Comparison of ENCODE assay signal across 1 cellular context in the genomic region with DNA sequence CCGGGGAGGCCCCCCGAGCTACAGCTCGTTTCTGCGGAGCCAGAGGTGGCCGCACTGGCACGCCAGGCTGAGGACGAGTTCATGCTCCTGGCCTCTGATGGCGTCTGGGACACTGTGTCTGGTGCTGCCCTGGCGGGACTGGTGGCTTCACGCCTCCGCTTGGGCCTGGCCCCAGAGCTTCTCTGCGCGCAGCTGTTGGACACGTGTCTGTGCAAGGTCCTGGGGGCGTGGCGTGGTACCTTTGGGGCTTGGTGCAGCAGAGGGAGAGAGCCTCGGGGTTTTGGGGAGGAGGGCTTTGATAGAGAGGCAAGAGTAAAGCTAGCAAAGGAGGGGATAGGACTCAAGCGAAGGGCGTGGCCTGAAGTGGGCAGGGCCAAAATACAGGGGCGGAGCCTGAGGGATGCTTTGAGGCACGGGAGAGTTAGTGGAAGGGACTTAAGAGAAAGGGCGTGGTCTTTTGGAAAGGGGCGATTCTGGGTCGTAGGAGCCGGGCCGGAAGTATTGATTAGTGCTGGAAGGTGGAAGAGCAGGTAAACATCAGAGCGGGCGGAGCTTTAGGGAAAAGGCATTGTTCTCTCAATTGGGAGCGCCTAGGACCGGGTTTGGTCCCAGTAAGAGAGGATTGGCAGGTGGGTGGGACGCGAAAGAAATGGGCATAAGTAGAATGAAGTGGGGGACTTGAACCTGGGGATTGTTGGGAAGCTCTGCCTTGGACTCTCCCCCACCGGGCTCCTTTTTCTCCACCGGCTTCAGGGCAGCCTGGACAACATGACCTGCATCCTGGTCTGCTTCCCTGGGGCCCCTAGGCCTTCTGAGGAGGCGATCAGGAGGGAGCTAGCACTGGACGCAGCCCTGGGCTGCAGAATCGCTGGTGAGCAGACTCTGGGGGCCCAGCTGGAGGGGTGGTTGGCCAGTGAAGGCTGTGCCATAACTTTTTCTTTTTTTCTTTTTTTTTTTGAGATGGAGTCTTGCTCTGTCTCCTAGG.
TF ChIP-seq lines count a peak whose summit lies in the region.

No MANE protein-coding gene starts in this region.

TF ChIP-seq in WTC11, 78 proteins besides CTCF, POLR2A, EP300 and RAD21 (continued from another document and continues in another):
- TF ChIP-seq, protein P1, sequence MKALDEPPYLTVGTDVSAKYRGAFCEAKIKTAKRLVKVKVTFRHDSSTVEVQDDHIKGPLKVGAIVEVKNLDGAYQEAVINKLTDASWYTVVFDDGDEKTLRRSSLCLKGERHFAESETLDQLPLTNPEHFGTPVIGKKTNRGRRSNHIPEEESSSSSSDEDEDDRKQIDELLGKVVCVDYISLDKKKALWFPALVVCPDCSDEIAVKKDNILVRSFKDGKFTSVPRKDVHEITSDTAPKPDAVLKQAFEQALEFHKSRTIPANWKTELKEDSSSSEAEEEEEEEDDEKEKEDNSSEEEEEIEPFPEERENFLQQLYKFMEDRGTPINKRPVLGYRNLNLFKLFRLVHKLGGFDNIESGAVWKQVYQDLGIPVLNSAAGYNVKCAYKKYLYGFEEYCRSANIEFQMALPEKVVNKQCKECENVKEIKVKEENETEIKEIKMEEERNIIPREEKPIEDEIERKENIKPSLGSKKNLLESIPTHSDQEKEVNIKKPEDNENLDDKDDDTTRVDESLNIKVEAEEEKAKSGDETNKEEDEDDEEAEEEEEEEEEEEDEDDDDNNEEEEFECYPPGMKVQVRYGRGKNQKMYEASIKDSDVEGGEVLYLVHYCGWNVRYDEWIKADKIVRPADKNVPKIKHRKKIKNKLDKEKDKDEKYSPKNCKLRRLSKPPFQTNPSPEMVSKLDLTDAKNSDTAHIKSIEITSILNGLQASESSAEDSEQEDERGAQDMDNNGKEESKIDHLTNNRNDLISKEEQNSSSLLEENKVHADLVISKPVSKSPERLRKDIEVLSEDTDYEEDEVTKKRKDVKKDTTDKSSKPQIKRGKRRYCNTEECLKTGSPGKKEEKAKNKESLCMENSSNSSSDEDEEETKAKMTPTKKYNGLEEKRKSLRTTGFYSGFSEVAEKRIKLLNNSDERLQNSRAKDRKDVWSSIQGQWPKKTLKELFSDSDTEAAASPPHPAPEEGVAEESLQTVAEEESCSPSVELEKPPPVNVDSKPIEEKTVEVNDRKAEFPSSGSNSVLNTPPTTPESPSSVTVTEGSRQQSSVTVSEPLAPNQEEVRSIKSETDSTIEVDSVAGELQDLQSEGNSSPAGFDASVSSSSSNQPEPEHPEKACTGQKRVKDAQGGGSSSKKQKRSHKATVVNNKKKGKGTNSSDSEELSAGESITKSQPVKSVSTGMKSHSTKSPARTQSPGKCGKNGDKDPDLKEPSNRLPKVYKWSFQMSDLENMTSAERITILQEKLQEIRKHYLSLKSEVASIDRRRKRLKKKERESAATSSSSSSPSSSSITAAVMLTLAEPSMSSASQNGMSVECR (CRISPR knock-in tag; IDR thresholded peaks at IDR 0.05; ENCODE audit: borderline replicate concordance): peak; percentile 89
- TF ChIP-seq ZNF423 (CRISPR knock-in tag; IDR thresholded peaks at IDR 0.05): no peak
- TF ChIP-seq ZNF416 (CRISPR knock-in tag; IDR thresholded peaks at IDR 0.05): no peak
- TF ChIP-seq, protein P2, sequence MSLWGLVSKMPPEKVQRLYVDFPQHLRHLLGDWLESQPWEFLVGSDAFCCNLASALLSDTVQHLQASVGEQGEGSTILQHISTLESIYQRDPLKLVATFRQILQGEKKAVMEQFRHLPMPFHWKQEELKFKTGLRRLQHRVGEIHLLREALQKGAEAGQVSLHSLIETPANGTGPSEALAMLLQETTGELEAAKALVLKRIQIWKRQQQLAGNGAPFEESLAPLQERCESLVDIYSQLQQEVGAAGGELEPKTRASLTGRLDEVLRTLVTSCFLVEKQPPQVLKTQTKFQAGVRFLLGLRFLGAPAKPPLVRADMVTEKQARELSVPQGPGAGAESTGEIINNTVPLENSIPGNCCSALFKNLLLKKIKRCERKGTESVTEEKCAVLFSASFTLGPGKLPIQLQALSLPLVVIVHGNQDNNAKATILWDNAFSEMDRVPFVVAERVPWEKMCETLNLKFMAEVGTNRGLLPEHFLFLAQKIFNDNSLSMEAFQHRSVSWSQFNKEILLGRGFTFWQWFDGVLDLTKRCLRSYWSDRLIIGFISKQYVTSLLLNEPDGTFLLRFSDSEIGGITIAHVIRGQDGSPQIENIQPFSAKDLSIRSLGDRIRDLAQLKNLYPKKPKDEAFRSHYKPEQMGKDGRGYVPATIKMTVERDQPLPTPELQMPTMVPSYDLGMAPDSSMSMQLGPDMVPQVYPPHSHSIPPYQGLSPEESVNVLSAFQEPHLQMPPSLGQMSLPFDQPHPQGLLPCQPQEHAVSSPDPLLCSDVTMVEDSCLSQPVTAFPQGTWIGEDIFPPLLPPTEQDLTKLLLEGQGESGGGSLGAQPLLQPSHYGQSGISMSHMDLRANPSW (CRISPR knock-in tag; conservative IDR thresholded peaks at IDR 0.05; ENCODE audit: low read depth): 0 out of 2 replicates have a peak, but pooled peaks have one; percentile 59
- TF ChIP-seq FOXP1 (CRISPR knock-in tag; IDR thresholded peaks at IDR 0.05; ENCODE audit: borderline replicate concordance): peak; percentile 96; the same call in 1 of the 2 replicates
- TF ChIP-seq ZNF396 (CRISPR knock-in tag; IDR thresholded peaks at IDR 0.05; ENCODE audit: borderline replicate concordance): no peak
- peak; percentile 93; the same call in 1 of the 2 replicates for TF ChIP-seq ZBTB21 (CRISPR knock-in tag; IDR thresholded peaks at IDR 0.05; ENCODE audit: borderline replicate concordance)
- TF ChIP-seq ETV6 (CRISPR knock-in tag; IDR thresholded peaks at IDR 0.05): peak; percentile 87; the same call in 1 of the 2 replicates
- TF ChIP-seq, protein P3, sequence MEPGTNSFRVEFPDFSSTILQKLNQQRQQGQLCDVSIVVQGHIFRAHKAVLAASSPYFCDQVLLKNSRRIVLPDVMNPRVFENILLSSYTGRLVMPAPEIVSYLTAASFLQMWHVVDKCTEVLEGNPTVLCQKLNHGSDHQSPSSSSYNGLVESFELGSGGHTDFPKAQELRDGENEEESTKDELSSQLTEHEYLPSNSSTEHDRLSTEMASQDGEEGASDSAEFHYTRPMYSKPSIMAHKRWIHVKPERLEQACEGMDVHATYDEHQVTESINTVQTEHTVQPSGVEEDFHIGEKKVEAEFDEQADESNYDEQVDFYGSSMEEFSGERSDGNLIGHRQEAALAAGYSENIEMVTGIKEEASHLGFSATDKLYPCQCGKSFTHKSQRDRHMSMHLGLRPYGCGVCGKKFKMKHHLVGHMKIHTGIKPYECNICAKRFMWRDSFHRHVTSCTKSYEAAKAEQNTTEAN (CRISPR knock-in tag; IDR thresholded peaks at IDR 0.05): peak; percentile 86
- TF ChIP-seq, protein P4, sequence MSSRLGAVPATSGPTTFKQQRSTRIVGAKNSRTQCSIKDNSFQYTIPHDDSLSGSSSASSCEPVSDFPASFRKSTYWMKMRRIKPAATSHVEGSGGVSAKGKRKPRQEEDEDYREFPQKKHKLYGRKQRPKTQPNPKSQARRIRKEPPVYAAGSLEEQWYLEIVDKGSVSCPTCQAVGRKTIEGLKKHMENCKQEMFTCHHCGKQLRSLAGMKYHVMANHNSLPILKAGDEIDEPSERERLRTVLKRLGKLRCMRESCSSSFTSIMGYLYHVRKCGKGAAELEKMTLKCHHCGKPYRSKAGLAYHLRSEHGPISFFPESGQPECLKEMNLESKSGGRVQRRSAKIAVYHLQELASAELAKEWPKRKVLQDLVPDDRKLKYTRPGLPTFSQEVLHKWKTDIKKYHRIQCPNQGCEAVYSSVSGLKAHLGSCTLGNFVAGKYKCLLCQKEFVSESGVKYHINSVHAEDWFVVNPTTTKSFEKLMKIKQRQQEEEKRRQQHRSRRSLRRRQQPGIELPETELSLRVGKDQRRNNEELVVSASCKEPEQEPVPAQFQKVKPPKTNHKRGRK (CRISPR knock-in tag; IDR thresholded peaks at IDR 0.05; ENCODE audit: borderline replicate concordance): no peak
- 0 out of 2 replicates have a peak, but pooled peaks have one; percentile 15 for TF ChIP-seq ATF1 (CRISPR knock-in tag; IDR thresholded peaks at IDR 0.05)
- TF ChIP-seq, protein P5, sequence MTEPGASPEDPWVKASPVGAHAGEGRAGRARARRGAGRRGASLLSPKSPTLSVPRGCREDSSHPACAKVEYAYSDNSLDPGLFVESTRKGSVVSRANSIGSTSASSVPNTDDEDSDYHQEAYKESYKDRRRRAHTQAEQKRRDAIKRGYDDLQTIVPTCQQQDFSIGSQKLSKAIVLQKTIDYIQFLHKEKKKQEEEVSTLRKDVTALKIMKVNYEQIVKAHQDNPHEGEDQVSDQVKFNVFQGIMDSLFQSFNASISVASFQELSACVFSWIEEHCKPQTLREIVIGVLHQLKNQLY (CRISPR knock-in tag; IDR thresholded peaks at IDR 0.05): 0 out of 2 replicates have a peak, but pooled peaks have one; percentile 9
- peak; percentile 91; the same call in 1 of the 2 replicates for TF ChIP-seq NR3C1 (CRISPR knock-in tag; conservative IDR thresholded peaks at IDR 0.05; ENCODE audit: low read depth)
- TF ChIP-seq, protein P6, sequence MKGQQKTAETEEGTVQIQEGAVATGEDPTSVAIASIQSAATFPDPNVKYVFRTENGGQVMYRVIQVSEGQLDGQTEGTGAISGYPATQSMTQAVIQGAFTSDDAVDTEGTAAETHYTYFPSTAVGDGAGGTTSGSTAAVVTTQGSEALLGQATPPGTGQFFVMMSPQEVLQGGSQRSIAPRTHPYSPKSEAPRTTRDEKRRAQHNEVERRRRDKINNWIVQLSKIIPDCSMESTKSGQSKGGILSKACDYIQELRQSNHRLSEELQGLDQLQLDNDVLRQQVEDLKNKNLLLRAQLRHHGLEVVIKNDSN (CRISPR knock-in tag; IDR thresholded peaks at IDR 0.05): peak; percentile 87
- TF ChIP-seq GTF2I (CRISPR knock-in tag; conservative IDR thresholded peaks at IDR 0.05): no peak
- peak; percentile 96 for TF ChIP-seq TEAD1 (CRISPR knock-in tag; IDR thresholded peaks at IDR 0.05)
- peak; percentile 97 for TF ChIP-seq ZNF232 (CRISPR knock-in tag; IDR thresholded peaks at IDR 0.05)
- peak; percentile 87; the same call in 1 of the 2 replicates for TF ChIP-seq ESRRA (CRISPR knock-in tag; IDR thresholded peaks at IDR 0.05; ENCODE audit: borderline replicate concordance)
- TF ChIP-seq KAT7 (CRISPR knock-in tag; IDR thresholded peaks at IDR 0.05; ENCODE audit: borderline replicate concordance): no peak
- TF ChIP-seq CBFB (CRISPR knock-in tag; IDR thresholded peaks at IDR 0.05; ENCODE audit: low read depth): 0 out of 2 replicates have a peak, but pooled peaks have one; percentile 71
- no peak; the same call in none of the 2 replicates for TF ChIP-seq RELA (CRISPR knock-in tag; IDR thresholded peaks at IDR 0.05; ENCODE audit: borderline replicate concordance)
- TF ChIP-seq GABPB1 (CRISPR knock-in tag; IDR thresholded peaks at IDR 0.05): no peak
- TF ChIP-seq, protein P7, sequence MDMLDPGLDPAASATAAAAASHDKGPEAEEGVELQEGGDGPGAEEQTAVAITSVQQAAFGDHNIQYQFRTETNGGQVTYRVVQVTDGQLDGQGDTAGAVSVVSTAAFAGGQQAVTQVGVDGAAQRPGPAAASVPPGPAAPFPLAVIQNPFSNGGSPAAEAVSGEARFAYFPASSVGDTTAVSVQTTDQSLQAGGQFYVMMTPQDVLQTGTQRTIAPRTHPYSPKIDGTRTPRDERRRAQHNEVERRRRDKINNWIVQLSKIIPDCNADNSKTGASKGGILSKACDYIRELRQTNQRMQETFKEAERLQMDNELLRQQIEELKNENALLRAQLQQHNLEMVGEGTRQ (CRISPR knock-in tag; IDR thresholded peaks at IDR 0.05): peak; percentile 79
- TF ChIP-seq TCF7 (CRISPR knock-in tag; IDR thresholded peaks at IDR 0.05; ENCODE audit: low read depth): peak; percentile 87
- TF ChIP-seq, protein P8, sequence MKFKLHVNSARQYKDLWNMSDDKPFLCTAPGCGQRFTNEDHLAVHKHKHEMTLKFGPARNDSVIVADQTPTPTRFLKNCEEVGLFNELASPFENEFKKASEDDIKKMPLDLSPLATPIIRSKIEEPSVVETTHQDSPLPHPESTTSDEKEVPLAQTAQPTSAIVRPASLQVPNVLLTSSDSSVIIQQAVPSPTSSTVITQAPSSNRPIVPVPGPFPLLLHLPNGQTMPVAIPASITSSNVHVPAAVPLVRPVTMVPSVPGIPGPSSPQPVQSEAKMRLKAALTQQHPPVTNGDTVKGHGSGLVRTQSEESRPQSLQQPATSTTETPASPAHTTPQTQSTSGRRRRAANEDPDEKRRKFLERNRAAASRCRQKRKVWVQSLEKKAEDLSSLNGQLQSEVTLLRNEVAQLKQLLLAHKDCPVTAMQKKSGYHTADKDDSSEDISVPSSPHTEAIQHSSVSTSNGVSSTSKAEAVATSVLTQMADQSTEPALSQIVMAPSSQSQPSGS (CRISPR knock-in tag; IDR thresholded peaks at IDR 0.05; ENCODE audit: borderline replicate concordance, low read depth): peak; percentile 93; the same call in 1 of the 2 replicates
- TF ChIP-seq TP53 (CRISPR knock-in tag; IDR thresholded peaks at IDR 0.05): peak; percentile 97
- TF ChIP-seq, protein P9, sequence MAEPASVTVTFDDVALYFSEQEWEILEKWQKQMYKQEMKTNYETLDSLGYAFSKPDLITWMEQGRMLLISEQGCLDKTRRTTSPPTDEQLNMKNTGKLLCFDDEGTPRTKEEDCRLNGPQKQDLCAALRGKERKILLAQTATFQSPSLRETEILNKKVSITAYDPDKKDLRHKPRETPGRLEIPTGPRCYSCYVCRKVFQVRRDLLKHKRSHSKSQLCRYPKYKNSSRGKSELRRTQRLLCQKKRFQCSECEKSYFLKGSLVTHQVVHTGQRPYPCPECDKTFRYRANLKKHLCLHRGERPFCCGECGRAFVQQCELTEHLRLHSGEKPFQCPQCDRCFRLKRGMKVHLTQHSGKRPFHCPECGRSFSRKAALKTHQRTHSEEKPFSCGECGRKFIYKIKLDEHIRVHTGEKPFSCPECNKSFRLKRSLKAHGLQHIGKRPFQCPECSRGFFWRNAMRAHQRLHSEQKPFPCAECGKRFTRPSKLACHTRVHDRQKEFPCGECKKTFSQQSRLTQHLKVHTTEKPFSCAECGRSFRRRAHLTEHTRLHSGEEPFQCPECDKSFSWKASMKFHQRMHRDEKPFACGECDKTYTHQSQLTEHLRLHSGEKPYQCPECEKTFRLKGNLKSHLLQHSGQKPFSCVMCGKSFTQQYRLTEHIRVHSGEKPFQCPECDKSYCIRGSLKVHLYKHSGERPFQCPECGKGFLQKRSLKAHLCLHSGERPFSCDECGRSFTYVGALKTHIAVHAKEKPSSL (CRISPR knock-in tag; conservative IDR thresholded peaks at IDR 0.05): no peak
- TF ChIP-seq JUN (CRISPR knock-in tag; IDR thresholded peaks at IDR 0.05): no peak
- peak; percentile 79; the same call in 1 of the 2 replicates for TF ChIP-seq TEAD4 (CRISPR knock-in tag; IDR thresholded peaks at IDR 0.05)
- no peak for TF ChIP-seq EMX1 (CRISPR knock-in tag; IDR thresholded peaks at IDR 0.05)
- TF ChIP-seq, protein P10, sequence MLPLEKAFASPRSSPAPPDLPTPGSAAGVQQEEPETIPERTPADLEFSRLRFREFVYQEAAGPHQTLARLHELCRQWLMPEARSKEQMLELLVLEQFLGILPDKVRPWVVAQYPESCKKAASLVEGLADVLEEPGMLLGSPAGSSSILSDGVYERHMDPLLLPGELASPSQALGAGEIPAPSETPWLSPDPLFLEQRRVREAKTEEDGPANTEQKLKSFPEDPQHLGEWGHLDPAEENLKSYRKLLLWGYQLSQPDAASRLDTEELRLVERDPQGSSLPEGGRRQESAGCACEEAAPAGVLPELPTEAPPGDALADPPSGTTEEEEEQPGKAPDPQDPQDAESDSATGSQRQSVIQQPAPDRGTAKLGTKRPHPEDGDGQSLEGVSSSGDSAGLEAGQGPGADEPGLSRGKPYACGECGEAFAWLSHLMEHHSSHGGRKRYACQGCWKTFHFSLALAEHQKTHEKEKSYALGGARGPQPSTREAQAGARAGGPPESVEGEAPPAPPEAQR (CRISPR knock-in tag; IDR thresholded peaks at IDR 0.05): no peak
